ENCODE assay signal across 14 cellular contexts in the genomic region with DNA sequence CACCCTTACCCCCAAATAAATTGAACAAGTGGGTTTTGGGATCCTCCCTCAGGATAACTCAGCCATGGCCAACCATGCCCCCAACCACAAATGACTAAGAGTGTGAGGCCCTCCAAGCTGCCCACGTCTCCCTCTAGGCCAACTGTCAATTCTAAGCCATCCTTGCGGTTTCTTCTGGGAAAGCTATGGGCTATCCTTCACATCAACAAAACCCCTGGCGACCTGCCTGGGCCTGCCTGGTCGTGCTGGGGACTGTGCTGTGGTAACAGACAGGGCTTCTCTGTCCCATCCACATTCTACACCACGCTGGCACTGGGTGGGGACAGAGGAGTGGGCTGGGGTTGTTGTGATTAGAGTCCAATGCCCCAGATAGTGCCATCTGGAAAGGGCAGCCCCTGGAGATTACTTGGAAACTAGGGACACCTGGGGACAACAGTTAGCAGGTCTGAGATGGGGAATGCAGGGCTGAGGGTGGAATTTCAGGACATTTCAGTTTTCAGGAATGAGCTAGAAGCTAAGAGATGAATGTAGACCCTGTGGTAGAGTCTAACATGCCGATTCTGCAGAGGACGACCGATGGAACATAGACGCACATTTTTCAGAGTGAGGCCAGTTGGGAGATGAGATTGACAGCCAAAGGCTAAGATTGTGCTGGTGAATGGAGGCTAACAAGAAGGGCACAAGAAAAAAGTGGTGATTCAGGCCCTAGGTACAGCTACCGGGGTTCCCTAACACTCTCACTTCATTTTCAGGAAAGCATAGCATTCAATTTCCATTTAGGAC.
DNase-seq lines count a peak whose midpoint lies in the region; ATAC-seq and TF ChIP-seq lines count a peak whose summit lies in the region.
"Had no signal": no experiment of that assay in that cellular context is flagged by ENCODE, and none has a peak within 500 bp of the region (broad histone marks: within the 10 kb centered on the region; RNA-seq: fewer than 3 reads in every experiment).

No MANE protein-coding gene starts in this region.

- DNase-seq in GM12865 (ENCODE audit: low read depth) (peak; percentile 61), HT-29 (ENCODE audit: low spot score) (peak; percentile 73), body of pancreas (peak in 3 of 4 donors; percentile 23 to 29 (median 28)), nephron progenitor cell (no peak), dorsolateral prefrontal cortex (no peak), foreskin fibroblast (no peak)
- no peak for DNase-seq in activated CD8-positive, alpha-beta memory T cell treated with anti-CD3 and anti-CD28 coated beads for 24 hours
- DNase-seq: CD4-positive, alpha-beta memory T cell; H7; hippocampal formation; NCI-H524 treated with DMSO at 0.1 percent for 48 hours; tibial artery had no signal

- no peak for TF ChIP-seq CTCF in GM12865 (IDR thresholded peaks at IDR 0.05; ENCODE audit: insufficient read depth, low read depth, low read length, missing control alignments)
- no peak for TF ChIP-seq CTCF in body of pancreas (IDR thresholded peaks at IDR 0.05)
- no peak for TF ChIP-seq CTCF in nephron progenitor cell (IDR thresholded peaks at IDR 0.05)
- TF ChIP-seq CTCF in dorsolateral prefrontal cortex (IDR thresholded peaks at IDR 0.05 in 54 of 56, conservative IDR thresholded peaks at IDR 0.05 in 2 of 56; ENCODE audit: low read depth in 1 of 56, partially characterized antibody in 56 of 56) = no peak
- no peak for TF ChIP-seq CTCF in foreskin fibroblast (IDR thresholded peaks at IDR 0.05; ENCODE audit: low read depth, low read length)

- H3K4me1 Mint-ChIP-seq in nephron progenitor cell = peaks cover 67% of the 10 kb centered on the region
- H3K4me1 Mint-ChIP-seq: CD4-positive, alpha-beta memory T cell had no signal

- H3K27ac Mint-ChIP-seq in nephron progenitor cell = peak overlapping the region; percentile 90
- H3K27ac Mint-ChIP-seq: activated T-helper 2 cell treated with anti-CD3 and anti-CD28 coated beads, Interferon-gamma antibody, Interleukin-2, Interleukin-4, amounts not matched to agents 10 μg/mL and 5 μg/mL and 100 μg/mL, durations not matched to agents 14 hours and 24 hours and 36 hours had no signal

- WGBS in body of pancreas, 2 donors = 85 to 99% methylated on average over 6 to 10 of the region's 10 CpGs

- no peak for ATAC-seq in body of pancreas
- no peak for ATAC-seq in HG03159 (IDR thresholded peaks at IDR 0.05; ENCODE audit: unreplicated experiment)

- peaks cover 22% of the 10 kb centered on the region for H3K4me1 ChIP-seq in body of pancreas
- H3K4me1 ChIP-seq: tibial artery had no signal

- no peaks in the 10 kb centered on the region for H3K36me3 Mint-ChIP-seq in nephron progenitor cell (ENCODE audit: low read depth)
- H3K36me3 Mint-ChIP-seq: CD4-positive, alpha-beta memory T cell had no signal

- no peak for TF ChIP-seq POLR2A in body of pancreas (IDR thresholded peaks at IDR 0.05)

- no peak overlapping the region for H3K4me3 ChIP-seq in GM12865 (ENCODE audit: low read depth, low read length)
- no peak overlapping the region for H3K4me3 ChIP-seq in body of pancreas
- H3K4me3 ChIP-seq in dorsolateral prefrontal cortex = no peak overlapping the region
- H3K4me3 ChIP-seq in foreskin fibroblast (ENCODE audit: low read depth in 1 of 2, low read length in 2 of 2) = no peak overlapping the region
- H3K4me3 ChIP-seq: tibial artery had no signal

- H3K27me3 Mint-ChIP-seq in nephron progenitor cell (ENCODE audit: low read depth, poor library complexity) = peaks cover 13% of the 10 kb centered on the region

- no peak overlapping the region for H3K4me3 Mint-ChIP-seq in nephron progenitor cell
- H3K4me3 Mint-ChIP-seq: CD4-positive, alpha-beta memory T cell had no signal

- H3K36me3 ChIP-seq in body of pancreas (replicated peaks in 1 of 2; ENCODE audit: insufficient read depth in 1 of 2, low read depth in 2 of 2) = no peaks in the 10 kb centered on the region
- H3K36me3 ChIP-seq: tibial artery had no signal

- H3K9me3 ChIP-seq in body of pancreas = no peaks in the 10 kb centered on the region
- H3K9me3 ChIP-seq: tibial artery had no signal

- peak overlapping the region; percentile 69 to 80 (median 72) for H3K27ac ChIP-seq in body of pancreas
- peak overlapping the region in 9 of 59 donors; percentile 9 to 42 (median 15) for H3K27ac ChIP-seq in dorsolateral prefrontal cortex
- H3K27ac ChIP-seq: tibial artery had no signal

- intact Hi-C loops in body of pancreas (cut with DNase I) = no loop called here
- intact Hi-C loops in dorsolateral prefrontal cortex (cut with DNase I) = no loop called here

- H3K9me3 Mint-ChIP-seq in nephron progenitor cell = peaks cover 6% of the 10 kb centered on the region
- H3K9me3 Mint-ChIP-seq: activated T-helper 2 cell treated with anti-CD3 and anti-CD28 coated beads, Interferon-gamma antibody, Interleukin-2, Interleukin-4, amounts not matched to agents 10 μg/mL and 5 μg/mL and 100 μg/mL, durations not matched to agents 14 hours and 24 hours and 36 hours had no signal

- H3K27me3 ChIP-seq in body of pancreas (no peaks in the 10 kb centered on the region), dorsolateral prefrontal cortex (peaks cover 0 to 3% (median 0%) of the 10 kb centered on the region in 45 donors)

Comparison
In these comparisons a context has a peak if more than half of its experiments do, and no peak if none do; other contexts are left out.
1. DNase-seq: peak in GM12865 (single experiment), HT-29 (single experiment) and body of pancreas (3 of 4); none in nephron progenitor cell (single experiment), activated CD8-positive, alpha-beta memory T cell treated with anti-CD3 and anti-CD28 coated beads for 24 hours (single experiment), dorsolateral prefrontal cortex (0 of 10) and foreskin fibroblast (0 of 2).